ENCODE assay signal across 26 cellular contexts in the genomic region with DNA sequence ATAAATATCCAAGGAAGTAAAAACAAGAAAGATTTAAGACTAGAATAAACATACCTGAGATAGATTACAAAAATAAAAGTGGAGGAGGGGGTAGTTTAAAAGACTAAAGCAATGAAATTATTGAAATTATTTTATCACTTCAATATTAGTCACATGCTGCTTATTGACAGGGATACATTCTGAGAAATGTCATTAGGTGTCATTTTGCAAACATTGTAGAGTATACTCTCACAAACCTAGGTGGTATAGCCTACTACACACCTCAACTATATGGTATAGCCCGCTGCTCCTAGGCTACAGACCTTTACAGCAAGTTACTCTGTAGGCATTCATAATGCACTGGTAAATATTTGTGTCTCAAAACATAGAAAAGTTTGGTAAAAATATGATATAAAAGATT.
"Had no signal": no experiment of that assay in that cellular context is flagged by ENCODE, and none has a peak within 500 bp of the region (broad histone marks: within the 10 kb centered on the region; RNA-seq: fewer than 3 reads in every experiment).

No MANE protein-coding gene starts in this region.

- H3K4me3 ChIP-seq: colonic mucosa, coronary artery, dorsolateral prefrontal cortex, esophagus muscularis mucosa, esophagus squamous epithelium, gastrocnemius medialis, gastroesophageal sphincter, heart left ventricle, heart right ventricle, hepatocyte had no signal

- H3K4me2 ChIP-seq: hepatocyte had no signal

- H3K9me3 ChIP-seq: colonic mucosa, gastrocnemius medialis had no signal

- ATAC-seq: effector memory CD8-positive, alpha-beta T cell; esophagus mucosa; foreskin keratinocyte; gastrocnemius medialis; gastroesophageal sphincter; heart left ventricle; heart right ventricle had no signal

- H3K27ac ChIP-seq: colonic mucosa, coronary artery, dorsolateral prefrontal cortex, epithelial cell of prostate, esophagus muscularis mucosa, esophagus squamous epithelium, foreskin keratinocyte, gastrocnemius medialis, gastroesophageal sphincter, heart left ventricle, heart right ventricle, hepatocyte had no signal

- H3K36me3 ChIP-seq: colonic mucosa, esophagus muscularis mucosa, esophagus squamous epithelium, gastrocnemius medialis, gastroesophageal sphincter, heart left ventricle, heart right ventricle had no signal

- H3K4me1 ChIP-seq: colonic mucosa, esophagus muscularis mucosa, esophagus squamous epithelium, foreskin keratinocyte, gastrocnemius medialis, gastroesophageal sphincter had no signal

- H3K79me2 ChIP-seq: hepatocyte had no signal

- H2AFZ ChIP-seq: hepatocyte had no signal

- FAIRE-seq: endometrium, endothelial cell of umbilical vein had no signal

- DNase-seq: colonic mucosa; cortex of kidney; dermis blood vessel endothelial cell; dorsolateral prefrontal cortex; effector CD4-positive, alpha-beta T cell; effector CD8-positive, alpha-beta T cell; effector memory CD4-positive, alpha-beta T cell; effector memory CD8-positive, alpha-beta T cell; endodermal cell; esophagus squamous epithelium; foreskin fibroblast; foreskin keratinocyte; foreskin melanocyte; gastrocnemius medialis; glutamatergic neuron; head of caudate nucleus; heart left ventricle; heart right ventricle had no signal

- H3K27me3 ChIP-seq: colonic mucosa, dorsolateral prefrontal cortex, esophagus muscularis mucosa, esophagus squamous epithelium, foreskin keratinocyte, gastrocnemius medialis, gastroesophageal sphincter, heart left ventricle, heart right ventricle, hepatocyte had no signal
